ENCODE assay signal across 8 cellular contexts in genomic region chr19:7681336-7682174, GRCh38. TPM values are rescaled to one million over a fixed set of nuclear protein-coding genes. Genes with fewer than 3 reads are reported as not detected.
DNase-seq lines count a peak whose midpoint lies in the region; ATAC-seq and TF ChIP-seq lines count a peak whose summit lies in the region.

No MANE protein-coding gene starts in this region.

- peaks cover 30% of the 10 kb centered on the region for H3K4me1 ChIP-seq in CD8-positive, alpha-beta T cell (ENCODE audit: insufficient read depth, low read length)

- peak; percentile 62 to 90 (median 84) for DNase-seq in CD8-positive, alpha-beta T cell
- peak; percentile 49 for DNase-seq in RKO (ENCODE audit: low spot score)
- DNase-seq in fibroblast of peridontal ligament (ENCODE audit: extremely low read depth): peak; percentile 68
- DNase-seq in natural killer cell: peak; percentile 65
- DNase-seq in stimulated activated naive B cell treated with anti-CD40 and anti-IgM and Interleukin-4, amounts not matched to agents 10 μg/mL and 1 μg/mL and 100 μg/mL, for 72 hours: peak; percentile 85

- CTCF ChIA-PET in CD8-positive, alpha-beta T cell (lab: Charles Lee): interaction anchor here (0.6 to 3.2 kb wide), 52 partner anchors 9 to 581 kb away, joined by 3 to 73 read pairs (median 4); partner anchors contain the start of genes CD209, CLEC4G, RETN and SNAPC2

- no peaks in the 10 kb centered on the region for H3K9me3 ChIP-seq in CD8-positive, alpha-beta T cell (ENCODE audit: low read length)

- H3K27ac Mint-ChIP-seq in CD8-positive, alpha-beta T cell: peak overlapping the region; percentile 92
- H3K27ac Mint-ChIP-seq in activated T-helper 17 cell treated with anti-CD3 and anti-CD28 coated beads, Interleukin-2, amount 50 U/mL, for 72 hours: peak overlapping the region; percentile 93
- H3K27ac Mint-ChIP-seq in natural killer cell: peak overlapping the region; percentile 69 to 94
- peak overlapping the region; percentile 98 for H3K27ac Mint-ChIP-seq in stimulated activated naive B cell treated with anti-CD40 and anti-IgM and Interleukin-4, amounts not matched to agents 10 μg/mL and 1 μg/mL and 100 μg/mL, for 72 hours

- no peaks in the 10 kb centered on the region for H3K9me3 Mint-ChIP-seq in CD8-positive, alpha-beta T cell
- no peaks in the 10 kb centered on the region for H3K9me3 Mint-ChIP-seq in activated T-helper 17 cell treated with anti-CD3 and anti-CD28 coated beads, Interleukin-2, amount 50 U/mL, for 72 hours
- no peaks in the 10 kb centered on the region for H3K9me3 Mint-ChIP-seq in natural killer cell
- H3K9me3 Mint-ChIP-seq in stimulated activated naive B cell treated with anti-CD40 and anti-IgM and Interleukin-4, amounts not matched to agents 10 μg/mL and 1 μg/mL and 100 μg/mL, for 72 hours: no peaks in the 10 kb centered on the region

- H3K36me3 Mint-ChIP-seq in CD8-positive, alpha-beta T cell: peaks cover 24% of the 10 kb centered on the region
- H3K36me3 Mint-ChIP-seq in activated T-helper 17 cell treated with anti-CD3 and anti-CD28 coated beads, Interleukin-2, amount 50 U/mL, for 72 hours (ENCODE audit: low read depth): peaks cover 39% of the 10 kb centered on the region
- H3K36me3 Mint-ChIP-seq in natural killer cell: no peaks in the 10 kb centered on the region
- H3K36me3 Mint-ChIP-seq in stimulated activated naive B cell treated with anti-CD40 and anti-IgM and Interleukin-4, amounts not matched to agents 10 μg/mL and 1 μg/mL and 100 μg/mL, for 72 hours: peaks cover 30 to 42% of the 10 kb centered on the region in 2 donors

- peaks cover 9% of the 10 kb centered on the region for H3K27me3 Mint-ChIP-seq in CD8-positive, alpha-beta T cell (ENCODE audit: low read depth)
- peaks cover 7% of the 10 kb centered on the region for H3K27me3 Mint-ChIP-seq in activated T-helper 17 cell treated with anti-CD3 and anti-CD28 coated beads, Interleukin-2, amount 50 U/mL, for 72 hours
- H3K27me3 Mint-ChIP-seq in natural killer cell (ENCODE audit: low read depth in 2 of 2): peaks cover 13 to 17% of the 10 kb centered on the region in 2 donors
- peaks cover 9% of the 10 kb centered on the region in 2 donors for H3K27me3 Mint-ChIP-seq in stimulated activated naive B cell treated with anti-CD40 and anti-IgM and Interleukin-4, amounts not matched to agents 10 μg/mL and 1 μg/mL and 100 μg/mL, for 72 hours

- H3K36me3 ChIP-seq in CD8-positive, alpha-beta T cell (ENCODE audit: insufficient read depth, low read length): peaks cover 11% of the 10 kb centered on the region

- H3K4me3 Mint-ChIP-seq in CD8-positive, alpha-beta T cell: peak overlapping the region; percentile 91
- H3K4me3 Mint-ChIP-seq in activated T-helper 17 cell treated with anti-CD3 and anti-CD28 coated beads, Interleukin-2, amount 50 U/mL, for 72 hours: peak overlapping the region; percentile 86
- H3K4me3 Mint-ChIP-seq in natural killer cell: peak overlapping the region; percentile 91
- peak overlapping the region; percentile 96 to 97 for H3K4me3 Mint-ChIP-seq in stimulated activated naive B cell treated with anti-CD40 and anti-IgM and Interleukin-4, amounts not matched to agents 10 μg/mL and 1 μg/mL and 100 μg/mL, for 72 hours

- peaks cover 46% of the 10 kb centered on the region for H3K4me1 Mint-ChIP-seq in CD8-positive, alpha-beta T cell (ENCODE audit: low read depth)
- peaks cover 10% of the 10 kb centered on the region for H3K4me1 Mint-ChIP-seq in activated T-helper 17 cell treated with anti-CD3 and anti-CD28 coated beads, Interleukin-2, amount 50 U/mL, for 72 hours
- peaks cover 13 to 47% of the 10 kb centered on the region in 2 donors for H3K4me1 Mint-ChIP-seq in natural killer cell
- H3K4me1 Mint-ChIP-seq in stimulated activated naive B cell treated with anti-CD40 and anti-IgM and Interleukin-4, amounts not matched to agents 10 μg/mL and 1 μg/mL and 100 μg/mL, for 72 hours: peaks cover 50 to 81% of the 10 kb centered on the region in 2 donors

- no peaks in the 10 kb centered on the region for H3K27me3 ChIP-seq in CD8-positive, alpha-beta T cell (ENCODE audit: insufficient read depth, low read length)

- POLR2A ChIA-PET in CD8-positive, alpha-beta T cell (lab: Charles Lee): interaction anchor here (0.6 to 1.4 kb wide), 7 partner anchors 24 to 579 kb away, joined by 3 to 7 read pairs (median 4); partner anchors contain the start of genes MAP2K7, PET100, SNAPC2 and XAB2

- H3K4me3 ChIP-seq in CD8-positive, alpha-beta T cell (ENCODE audit: low read depth, low read length): peak overlapping the region; percentile 92

- intact Hi-C loops in CD8-positive, alpha-beta T cell (cut with DNase I, micrococcal nuclease): loop anchor here (1.0 to 5.0 kb wide), 7 partner anchors 23 to 334 kb away; partner anchors contain the start of genes STXBP2 (in 2 of the 2), ARHGEF18 (in 1 of the 2) and SNAPC2 (in 1 of the 2)
- intact Hi-C loops in natural killer cell (cut with micrococcal nuclease): loop anchor here (1.0 to 10.0 kb wide), 4 partner anchors 9 to 113 kb away; partner anchors contain the start of genes PCP2 and STXBP2

- ATAC-seq in CD8-positive, alpha-beta T cell: peak; percentile 62
- ATAC-seq in HG02623 (IDR thresholded peaks at IDR 0.05; ENCODE audit: unreplicated experiment) (peak; percentile 8), natural killer cell (peak; percentile 68 to 76 (median 70)), GM19351 (IDR thresholded peaks at IDR 0.05; ENCODE audit: unreplicated experiment) (no peak)
- peak; percentile 47 for ATAC-seq in activated T-helper 17 cell treated with anti-CD3 and anti-CD28 coated beads, Interleukin-2, amount 50 U/mL, for 72 hours (replicated peaks)
- ATAC-seq in stimulated activated naive B cell treated with anti-CD40 and anti-IgM and Interleukin-4, amounts not matched to agents 10 μg/mL and 1 μg/mL and 100 μg/mL, for 72 hours (replicated peaks): peak; percentile 42 to 58

- TF ChIP-seq CTCF in CD8-positive, alpha-beta T cell (IDR thresholded peaks at IDR 0.05): peak; percentile 57
- peak; percentile 43 for TF ChIP-seq CTCF in natural killer cell (IDR thresholded peaks at IDR 0.05)

- peak overlapping the region; percentile 66 for H3K27ac ChIP-seq in CD8-positive, alpha-beta T cell (ENCODE audit: low read depth, low read length)

RNA-seq across cellular contexts. Expression of gene TRAPPC5, which starts 0.9 kb away (rescaled TPM):
- total RNA-seq in CD8-positive, alpha-beta T cell: 10 to 100 TPM; 32.4 to 39.5 TPM
- total RNA-seq in activated T-helper 17 cell treated with anti-CD3 and anti-CD28 coated beads, Interleukin-2, amount 50 U/mL, for 72 hours: 10 to 100 TPM; 61.8 to 82.5 TPM
- 10 to 100 TPM; 53.8 to 58.8 (median 54.2) TPM for total RNA-seq in natural killer cell

RNA-seq across cellular contexts. Expression of gene MCEMP1, which starts 4.7 kb away (rescaled TPM):
- total RNA-seq in CD8-positive, alpha-beta T cell: 1 to 10 TPM; 1.1 to 1.5 TPM
- total RNA-seq in activated T-helper 17 cell treated with anti-CD3 and anti-CD28 coated beads, Interleukin-2, amount 50 U/mL, for 72 hours: not detected
- total RNA-seq in natural killer cell: 1 to 10 TPM in 2 of 3 donors, under 1 TPM in 1; 0.59 to 4.8 (median 1.8) TPM

RNA-seq across cellular contexts. Expression of gene RETN, which starts 12.7 kb away (rescaled TPM):
- not detected for total RNA-seq in CD8-positive, alpha-beta T cell
- not detected for total RNA-seq in activated T-helper 17 cell treated with anti-CD3 and anti-CD28 coated beads, Interleukin-2, amount 50 U/mL, for 72 hours
- total RNA-seq in natural killer cell: 1 to 10 TPM in 1 of 3 donors, not detected in 2; 3.8 TPM

RNA-seq across cellular contexts. Expression of gene FCER2, which starts 20.4 kb away (rescaled TPM):
- total RNA-seq in CD8-positive, alpha-beta T cell: 1 to 10 TPM; 2.3 to 3.9 TPM
- total RNA-seq in activated T-helper 17 cell treated with anti-CD3 and anti-CD28 coated beads, Interleukin-2, amount 50 U/mL, for 72 hours: 1 to 10 TPM in 1 of 2 donors, under 1 TPM in 1; 0.65 to 2.8 TPM
- 1 to 10 TPM in 2 of 3 donors, under 1 TPM in 1; 0.52 to 1.2 (median 1.0) TPM for total RNA-seq in natural killer cell

RNA-seq across cellular contexts. Expression of gene STXBP2, which starts 44.6 kb away (rescaled TPM):
- total RNA-seq in CD8-positive, alpha-beta T cell: 100 to 1,000 TPM; 260 to 270 TPM
- total RNA-seq in activated T-helper 17 cell treated with anti-CD3 and anti-CD28 coated beads, Interleukin-2, amount 50 U/mL, for 72 hours: 100 to 1,000 TPM; 113 to 154 TPM
- total RNA-seq in natural killer cell: 100 to 1,000 TPM; 366 to 409 (median 384) TPM
